18 cellular contexts compared by ENCODE assay signal in the genomic region with DNA sequence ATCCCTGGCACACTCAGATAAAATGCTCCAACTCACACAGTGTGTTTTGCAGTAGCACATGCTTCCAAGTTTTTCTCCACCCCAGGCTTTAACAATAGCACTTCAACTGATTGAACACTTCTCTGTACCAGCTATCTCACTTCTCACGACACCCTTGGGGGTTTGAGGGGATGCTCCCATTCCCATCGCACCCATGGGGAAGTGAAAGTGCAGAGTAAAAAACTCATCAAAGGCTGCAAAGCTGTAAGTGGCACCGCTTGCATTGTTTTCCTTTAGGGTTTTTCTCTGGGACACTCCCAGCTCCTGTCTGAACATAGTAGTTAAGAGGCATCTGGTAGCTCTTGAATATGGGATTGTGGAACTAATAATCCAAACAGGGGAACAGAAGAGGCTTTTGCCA.
"Had no signal": no experiment of that assay in that cellular context is flagged by ENCODE, and none has a peak within 500 bp of the region (broad histone marks: within the 10 kb centered on the region; RNA-seq: fewer than 3 reads in every experiment).

No MANE protein-coding gene starts in this region.

- DNase-seq: activated B cell treated with CpG ODN at 0.5 μM for 24 hours; activated CD4-positive, alpha-beta T cell treated with anti-CD3 and anti-CD28 coated beads for 48 hours; activated CD8-positive, alpha-beta memory T cell treated with anti-CD3 and anti-CD28 coated beads, Interleukin-2, amount 50 U/mL, for 4 hours; activated CD8-positive, alpha-beta T cell treated with anti-CD3 and anti-CD28 coated beads, Interleukin-2, amount 10 ng/mL, durations not matched to agents 7 days and 5 days; activated gamma-delta T cell treated with Interleukin-2 at 50 U/mL for 16 hours; amniotic stem cell; caudate nucleus; erythroblast; heart right ventricle; nucleus accumbens; posterior cingulate gyrus; stimulated activated CD4-positive, alpha-beta T cell treated with anti-CD3 and anti-CD28 coated beads, Interleukin-4, amount 100 ng/mL, for 24 hours; stimulated activated naive CD4-positive, alpha-beta T cell treated with Interleukin-2 at 50 U/mL for 16 hours; substantia nigra; transverse colon had no signal

- H3K36me3 Mint-ChIP-seq: activated naive CD8-positive, alpha-beta T cell; natural killer cell treated with Interleukin-12 subunit alpha and Interleukin-12 subunit beta and Interleukin-15 and Interleukin-18, amount 100 ng/mL, for 72 hours had no signal

- H3K9me3 Mint-ChIP-seq: activated B cell treated with CpG ODN at 0.5 μM for 24 hours; natural killer cell treated with Interleukin-12 subunit alpha and Interleukin-12 subunit beta and Interleukin-15 and Interleukin-18, amount 100 ng/mL, for 72 hours had no signal

- ATAC-seq: activated CD8-positive, alpha-beta T cell treated with anti-CD3 and anti-CD28 coated beads, Interleukin-2, amount 10 ng/mL, durations not matched to agents 7 days and 5 days; gastroesophageal sphincter; heart right ventricle; natural killer cell treated with Interleukin-12 subunit alpha and Interleukin-12 subunit beta and Interleukin-15 and Interleukin-18, amount 100 ng/mL, for 72 hours had no signal

- H3K4me1 Mint-ChIP-seq: activated B cell treated with CpG ODN at 0.5 μM for 24 hours had no signal

- H3K4me3 Mint-ChIP-seq: activated B cell treated with CpG ODN at 0.5 μM for 24 hours; activated CD8-positive, alpha-beta T cell treated with anti-CD3 and anti-CD28 coated beads, Interleukin-2, amount 10 ng/mL, durations not matched to agents 7 days and 5 days; activated naive CD8-positive, alpha-beta T cell; natural killer cell treated with Interleukin-12 subunit alpha and Interleukin-12 subunit beta and Interleukin-15 and Interleukin-18, amount 100 ng/mL, for 72 hours had no signal
